17 cellular contexts compared by ENCODE assay signal in genomic region chr9:14779566-14780022, GRCh38. TPM values are rescaled to one million over a fixed set of nuclear protein-coding genes. Genes with fewer than 3 reads are reported as not detected.
DNase-seq lines count a peak whose midpoint lies in the region.
"Had no signal": no experiment of that assay in that cellular context is flagged by ENCODE, and none has a peak within 500 bp of the region (broad histone marks: within the 10 kb centered on the region; RNA-seq: fewer than 3 reads in every experiment).

No MANE protein-coding gene starts in this region.

- no peak overlapping the region for H3K4me3 ChIP-seq in skeletal muscle cell (ENCODE audit: low read depth, low read length)
- H3K4me3 ChIP-seq: cardiac muscle cell had no signal

- peak; percentile 23 for DNase-seq in H4 (ENCODE audit: low spot score)
- peak; percentile 25 for DNase-seq in NCI-H524 treated with DMSO at 0.1 percent for 48 hours (lab: John Stamatoyannopoulos, UW)
- DNase-seq in fibroblast of the conjunctiva (ENCODE audit: low read depth), result peak; percentile 17
- peak; percentile 68 for DNase-seq in skeletal muscle cell (ENCODE audit: low read depth)
- DNase-seq in SHP77 treated with DMSO at 0.1 percent for 48 hours (lab: John Stamatoyannopoulos, UW), result no peak
- no peak for DNase-seq in KG1 (lab: John Stamatoyannopoulos, UW)
- DNase-seq in NCI-H2081 (lab: John Stamatoyannopoulos, UW), result no peak
- DNase-seq: activated CD4-positive, alpha-beta T cell treated with anti-CD3 and anti-CD28 coated beads, Interleukin-2, amount 50 U/mL, for 1 hour; activated T-cell treated with anti-CD3 and anti-CD28 coated beads, Interleukin-2, amount 50 U/mL, for 1 hour; endodermal cell; foreskin keratinocyte; left ventricle myocardium superior; naive thymus-derived CD4-positive, alpha-beta T cell; NCI-H2227 treated with DMSO at 0.1 percent for 48 hours had no signal

RNA-seq across cellular contexts. Expression of gene CER1, which starts 57.1 kb away (rescaled TPM):
- total RNA-seq in H4 (2014; rRNA removed; shearing (Covaris generic)), result not detected in 2 replicates
- total RNA-seq: foreskin keratinocyte; HT-29; left ventricle myocardium superior; naive thymus-derived CD4-positive, alpha-beta T cell; SK-MEL-5 had no signal

Comparison
In these comparisons a context has a peak if more than half of its experiments do, and no peak if none do; other contexts are left out.
1. DNase-seq: peak in H4 (single experiment), NCI-H524 treated with DMSO at 0.1 percent for 48 hours (single experiment), fibroblast of the conjunctiva (single experiment) and skeletal muscle cell (single experiment); none in SHP77 treated with DMSO at 0.1 percent for 48 hours (single experiment), KG1 (single experiment) and NCI-H2081 (0 of 2).